9 cellular contexts compared by ENCODE assay signal in the genomic region with DNA sequence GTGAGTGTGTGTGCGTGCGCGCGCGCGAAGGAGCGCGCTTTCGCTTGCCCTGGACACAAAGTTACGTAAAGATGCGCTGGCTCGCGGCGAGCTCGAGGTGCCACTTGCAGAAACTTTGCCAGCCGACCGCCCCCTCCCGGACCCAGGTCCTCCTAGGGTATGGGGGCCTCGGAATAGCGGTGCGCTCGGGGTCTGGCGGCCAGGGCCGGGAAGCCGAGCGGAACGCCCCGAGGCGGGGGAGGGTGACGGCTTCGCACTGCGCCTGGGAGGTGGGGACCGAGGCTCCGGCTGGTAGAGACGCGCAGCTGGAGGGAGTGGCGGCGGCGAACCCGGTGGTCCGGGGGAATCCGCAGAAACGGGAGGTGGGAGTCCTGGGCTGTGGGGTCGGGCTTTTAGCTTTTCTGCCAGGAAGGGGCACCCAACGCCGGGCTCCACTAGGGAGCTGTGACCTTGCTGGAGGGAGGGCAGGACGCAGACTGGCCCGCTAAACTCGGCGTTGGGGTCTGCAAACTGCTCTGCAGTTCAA. TPM values are rescaled to one million over a fixed set of nuclear protein-coding genes. Genes with fewer than 3 reads are reported as not detected.
A peak's percentile ranks its signal among the peaks of the same experiment; 100 is the strongest.
DNase-seq lines count a peak whose midpoint lies in the region; ATAC-seq and TF ChIP-seq lines count a peak whose summit lies in the region.
"Had no signal": no experiment of that assay in that cellular context is flagged by ENCODE, and none has a peak within 500 bp of the region (broad histone marks: within the 10 kb centered on the region; RNA-seq: fewer than 3 reads in every experiment).

No MANE protein-coding gene starts in this region.

- POLR2A ChIA-PET in MCF 10A (lab: Yijun Ruan, JAX): no interaction called here

- intact Hi-C loops in breast epithelium (cut with DNase I; ENCODE audit: low total_unique reads): no loop called here
- intact Hi-C loops in MCF 10A (cut with micrococcal nuclease): no loop called here
- intact Hi-C loops in tibial artery (cut with DNase I; ENCODE audit: low total_unique reads): loop anchor here (10.0 kb wide), 1 partner anchor 1191 kb away; the partner anchor contains the start of gene ASCL4

- no peaks in the 10 kb centered on the region for H3K36me3 ChIP-seq in breast epithelium
- H3K36me3 ChIP-seq in tibial artery: no peaks in the 10 kb centered on the region

- DNase-seq in breast epithelium (ENCODE audit: low spot score in 2 of 2): no peak
- no peak for DNase-seq in MCF 10A (ENCODE audit: unreplicated experiment)
- peak; percentile 22 for DNase-seq in activated naive CD8-positive, alpha-beta T cell treated with anti-CD3 and anti-CD28 coated beads, Interleukin-2, amount 50 U/mL, for 24 hours
- DNase-seq in iPS-NIHi7 (ENCODE audit: extremely low spot score): peak; percentile 29
- no peak for DNase-seq in tibial artery
- DNase-seq in occipital lobe (lab: John Stamatoyannopoulos, UW): no peak
- DNase-seq in NCI-H187 treated with DMSO at 0.1 percent for 48 hours (lab: John Stamatoyannopoulos, UW): no peak
- no peak for DNase-seq in GM19238 (ENCODE audit: insufficient read length, low spot score)

- H3K27me3 Mint-ChIP-seq in MCF 10A (ENCODE audit: insufficient read depth, unreplicated experiment): peaks cover 71% of the 10 kb centered on the region
- peaks cover 86% of the 10 kb centered on the region for H3K27me3 Mint-ChIP-seq in activated naive CD8-positive, alpha-beta T cell treated with anti-CD3 and anti-CD28 coated beads, Interleukin-2, amount 50 U/mL, for 24 hours

- H3K4me3 Mint-ChIP-seq in MCF 10A (ENCODE audit: unreplicated experiment): no peak overlapping the region
- H3K4me3 Mint-ChIP-seq in activated naive CD8-positive, alpha-beta T cell treated with anti-CD3 and anti-CD28 coated beads, Interleukin-2, amount 50 U/mL, for 24 hours: peak overlapping the region; percentile 67

- no TSS peak for BruUV-seq in MCF 10A (replicated peaks; lab: Mats Ljungman, UMichigan)

- H3K9me3 ChIP-seq in breast epithelium (no peaks in the 10 kb centered on the region), tibial artery (no peaks in the 10 kb centered on the region)

- H3K9me3 Mint-ChIP-seq in MCF 10A (ENCODE audit: unreplicated experiment): no peaks in the 10 kb centered on the region
- H3K9me3 Mint-ChIP-seq in activated naive CD8-positive, alpha-beta T cell treated with anti-CD3 and anti-CD28 coated beads, Interleukin-2, amount 50 U/mL, for 24 hours: no peaks in the 10 kb centered on the region

- H3K4me1 ChIP-seq in breast epithelium (peaks cover 0 to 29% of the 10 kb centered on the region in 2 donors), tibial artery (peaks cover 0 to 74% (median 62%) of the 10 kb centered on the region in 4 donors)

- ATAC-seq in activated naive CD8-positive, alpha-beta T cell treated with anti-CD3 and anti-CD28 coated beads, Interleukin-2, amount 50 U/mL, for 24 hours: peak; percentile 44

- H3K4me3 ChIP-seq in breast epithelium (peak overlapping the region; percentile 12 to 62 (median 36)), tibial artery (peak overlapping the region; percentile 34 to 47)

- H3K27ac ChIP-seq in breast epithelium (no peak overlapping the region), tibial artery (no peak overlapping the region)

- H3K4me1 Mint-ChIP-seq in MCF 10A (ENCODE audit: insufficient read depth, unreplicated experiment): peaks cover 14% of the 10 kb centered on the region
- H3K4me1 Mint-ChIP-seq in activated naive CD8-positive, alpha-beta T cell treated with anti-CD3 and anti-CD28 coated beads, Interleukin-2, amount 50 U/mL, for 24 hours: peaks cover 29% of the 10 kb centered on the region

- CTCF ChIA-PET in MCF 10A (lab: Yijun Ruan, JAX): no interaction called here

- no peak for TF ChIP-seq POLR2A in breast epithelium (IDR thresholded peaks at IDR 0.05)

- H3K27me3 ChIP-seq in breast epithelium: peaks cover 3 to 97% of the 10 kb centered on the region in 2 donors
- H3K27me3 ChIP-seq in tibial artery: peaks cover 5 to 99% of the 10 kb centered on the region in 2 donors

- H3K36me3 Mint-ChIP-seq in MCF 10A (ENCODE audit: insufficient read depth, unreplicated experiment): no peaks in the 10 kb centered on the region
- H3K36me3 Mint-ChIP-seq in activated naive CD8-positive, alpha-beta T cell treated with anti-CD3 and anti-CD28 coated beads, Interleukin-2, amount 50 U/mL, for 24 hours (ENCODE audit: low read depth): no peaks in the 10 kb centered on the region

- TF ChIP-seq CTCF in breast epithelium (IDR thresholded peaks at IDR 0.05): no peak
- TF ChIP-seq CTCF in MCF 10A (IDR thresholded peaks at IDR 0.05; ENCODE audit: unreplicated experiment): no peak
- TF ChIP-seq CTCF in tibial artery (IDR thresholded peaks at IDR 0.05): no peak

- H3K27ac Mint-ChIP-seq in MCF 10A (ENCODE audit: low read depth, unreplicated experiment): no peak overlapping the region
- H3K27ac Mint-ChIP-seq in activated naive CD8-positive, alpha-beta T cell treated with anti-CD3 and anti-CD28 coated beads, Interleukin-2, amount 50 U/mL, for 24 hours: no peak overlapping the region

RNA-seq across cellular contexts. Expression of gene RFX4, which starts 0.8 kb away (rescaled TPM):
- total RNA-seq in breast epithelium (under 1 TPM in 1 of 3 donors, not detected in 2; 0.64 TPM), MCF 10A (2022) (not detected in 2 replicates), occipital lobe (3.6 TPM)
- total RNA-seq: aorta had no signal

Comparison
In these comparisons a context has a peak if more than half of its experiments do, and no peak if none do; other contexts are left out.
1. DNase-seq: peak in activated naive CD8-positive, alpha-beta T cell treated with anti-CD3 and anti-CD28 coated beads, Interleukin-2, amount 50 U/mL, for 24 hours (single experiment) and iPS-NIHi7 (single experiment); none in breast epithelium (0 of 2), MCF 10A (single experiment), tibial artery (0 of 2), occipital lobe (single experiment), NCI-H187 treated with DMSO at 0.1 percent for 48 hours (single experiment) and GM19238 (single experiment).